13 cellular contexts compared by ENCODE assay signal in genomic region chr7:46115410-46115809, GRCh38.
"Had no signal": no experiment of that assay in that cellular context is flagged by ENCODE, and none has a peak within 500 bp of the region (broad histone marks: within the 10 kb centered on the region; RNA-seq: fewer than 3 reads in every experiment).

No MANE protein-coding gene starts in this region.

- ATAC-seq: activated CD8-positive, alpha-beta T cell treated with anti-CD3 and anti-CD28 coated beads for 36 hours; natural killer cell treated with Interleukin-12 subunit alpha and Interleukin-12 subunit beta and Interleukin-15 and Interleukin-18, amount 100 ng/mL, for 72 hours; stimulated activated memory B cell treated with anti-CD40 and anti-IgM and Interleukin-4, amounts not matched to agents 10 μg/mL and 1 μg/mL and 100 μg/mL, for 72 hours; WTC11 had no signal

- H3K4me1 ChIP-seq: left ventricle myocardium inferior, uterus had no signal

- H3K27ac ChIP-seq: dorsolateral prefrontal cortex, left ventricle myocardium inferior, uterus had no signal

- H3K9me3 ChIP-seq: left ventricle myocardium inferior, uterus had no signal

- H3K36me3 ChIP-seq: left ventricle myocardium inferior, uterus had no signal

- H3K27me3 ChIP-seq: uterus had no signal

- H3K4me3 ChIP-seq: dorsolateral prefrontal cortex, left ventricle myocardium inferior, uterus had no signal

- DNase-seq: activated CD4-positive, alpha-beta T cell treated with anti-CD3 and anti-CD28 coated beads for 4 hours; activated CD8-positive, alpha-beta T cell treated with anti-CD3 and anti-CD28 coated beads for 36 hours; activated gamma-delta T cell; activated T-cell treated with anti-CD3 and anti-CD28 coated beads, Interleukin-2, amount 50 U/mL, for 48 hours; dorsolateral prefrontal cortex; endodermal cell; hypothalamus; left ventricle myocardium inferior; T-helper 2 cell; uterus had no signal
